27 cellular contexts compared by ENCODE assay signal in genomic region chr10:31966681-31967080, GRCh38.
"Had no signal": no experiment of that assay in that cellular context is flagged by ENCODE, and none has a peak within 500 bp of the region (broad histone marks: within the 10 kb centered on the region; RNA-seq: fewer than 3 reads in every experiment).

No MANE protein-coding gene starts in this region.

- H3K4me3 ChIP-seq: stomach, suprapubic skin, testis, thoracic aorta, thyroid gland, tibial artery, tibial nerve, transverse colon, upper lobe of left lung, upper lobe of right lung, uterus, vagina had no signal

- H3K36me3 ChIP-seq: stomach, suprapubic skin, thoracic aorta, thyroid gland, tibial artery, tibial nerve, transverse colon, upper lobe of left lung, upper lobe of right lung, uterus, vagina had no signal

- H3K9me3 ChIP-seq: stomach, suprapubic skin, testis, thoracic aorta, thyroid gland, tibial artery, tibial nerve, transverse colon, upper lobe of left lung, upper lobe of right lung, uterus, vagina had no signal

- H3K27me3 Mint-ChIP-seq: stimulated activated naive B cell treated with anti-CD40 and anti-IgM and Interleukin-4, amounts not matched to agents 10 μg/mL and 1 μg/mL and 100 μg/mL, for 72 hours; stimulated activated naive CD8-positive, alpha-beta T cell treated with anti-CD3 and anti-CD28 coated beads, Interleukin-15, amount 100 ng/mL, for 72 hours; stimulated activated naive CD8-positive, alpha-beta T cell treated with anti-CD3 and anti-CD28 coated beads, Interleukin-15, Interleukin-2, amounts not matched to agents 100 ng/mL and 50 ng/mL, for 24 hours; type B pancreatic cell had no signal

- H3K4me1 ChIP-seq: suprapubic skin, testis, tibial artery, tibial nerve, uterus had no signal

- H3K27ac ChIP-seq: stomach, suprapubic skin, testis, thoracic aorta, thyroid gland, tibial artery, tibial nerve, transverse colon, upper lobe of left lung, upper lobe of right lung, uterus, vagina had no signal

- DNase-seq: stimulated activated CD4-positive, alpha-beta T cell treated with anti-CD3 and anti-CD28 coated beads, Interleukin-2, amount 100 ng/mL, for 24 hours; stimulated activated CD4-positive, alpha-beta T cell treated with anti-CD3 and anti-CD28 coated beads, Interleukin-2, amount 100 ng/mL, for 48 hours; stimulated activated CD4-positive, alpha-beta T cell treated with anti-CD3 and anti-CD28 coated beads, Interleukin-4, amount 100 ng/mL, for 1 hour; stimulated activated CD4-positive, alpha-beta T cell treated with anti-CD3 and anti-CD28 coated beads, Interleukin-4, amount 100 ng/mL, for 24 hours; stimulated activated CD4-positive, alpha-beta T cell treated with anti-CD3 and anti-CD28 coated beads, Interleukin-4, amount 100 ng/mL, for 4 hours; stimulated activated CD8-positive, alpha-beta memory T cell treated with anti-CD3 and anti-CD28 coated beads, Interleukin-4, amount 100 ng/mL, for 48 hours; stimulated activated naive B cell treated with anti-CD40 and anti-IgM and Interleukin-4, amounts not matched to agents 10 μg/mL and 1 μg/mL and 100 μg/mL, for 72 hours; stimulated activated naive CD4-positive, alpha-beta T cell; stimulated activated naive CD4-positive, alpha-beta T cell treated with Interleukin-2 at 50 U/mL for 16 hours; stimulated activated naive CD8-positive, alpha-beta T cell treated with anti-CD3 and anti-CD28 coated beads, Interleukin-15, amount 100 ng/mL, for 72 hours; stimulated activated naive CD8-positive, alpha-beta T cell treated with anti-CD3 and anti-CD28 coated beads, Interleukin-15, Interleukin-2, amounts not matched to agents 100 U/mL and 50 U/mL, for 24 hours; stomach; substantia nigra; testis; thyroid gland; tibial artery; transverse colon; upper lobe of left lung; upper lobe of right lung; uterus had no signal

- ATAC-seq: stimulated activated effector memory CD8-positive, alpha-beta T cell treated with anti-CD3 and anti-CD28 coated beads, Interleukin-12 subunit alpha, Interleukin-12 subunit beta, amount 100 ng/mL, for 72 hours; stimulated activated naive B cell treated with anti-CD40 and anti-IgM and Interleukin-4, amounts not matched to agents 10 μg/mL and 1 μg/mL and 100 μg/mL, for 72 hours; stimulated activated naive CD8-positive, alpha-beta T cell treated with anti-CD3 and anti-CD28 coated beads, Interleukin-15, amount 100 ng/mL, for 72 hours; stimulated activated naive CD8-positive, alpha-beta T cell treated with anti-CD3 and anti-CD28 coated beads, Interleukin-15, Interleukin-2, amounts not matched to agents 100 U/mL and 50 U/mL, for 24 hours; upper lobe of right lung had no signal

- H3K36me3 Mint-ChIP-seq: stimulated activated effector memory CD8-positive, alpha-beta T cell treated with anti-CD3 and anti-CD28 coated beads, Interleukin-12 subunit alpha, Interleukin-12 subunit beta, amount 100 ng/mL, for 72 hours; type B pancreatic cell had no signal

- H3K4me3 Mint-ChIP-seq: stimulated activated effector memory CD8-positive, alpha-beta T cell treated with anti-CD3 and anti-CD28 coated beads, Interleukin-12 subunit alpha, Interleukin-12 subunit beta, amount 100 ng/mL, for 72 hours; stimulated activated naive B cell treated with anti-CD40 and anti-IgM and Interleukin-4, amounts not matched to agents 10 μg/mL and 1 μg/mL and 100 μg/mL, for 72 hours; stimulated activated naive CD8-positive, alpha-beta T cell treated with anti-CD3 and anti-CD28 coated beads, Interleukin-15, amount 100 ng/mL, for 72 hours; stimulated activated naive CD8-positive, alpha-beta T cell treated with anti-CD3 and anti-CD28 coated beads, Interleukin-15, Interleukin-2, amounts not matched to agents 100 ng/mL and 50 ng/mL, for 24 hours; type B pancreatic cell had no signal

- H3K4me1 Mint-ChIP-seq: stimulated activated effector memory CD8-positive, alpha-beta T cell treated with anti-CD3 and anti-CD28 coated beads, Interleukin-12 subunit alpha, Interleukin-12 subunit beta, amount 100 ng/mL, for 72 hours had no signal

- H3K27me3 ChIP-seq: stomach, suprapubic skin, testis, thyroid gland, tibial artery, tibial nerve, transverse colon, upper lobe of left lung, upper lobe of right lung, uterus, vagina had no signal

- H3K9me3 Mint-ChIP-seq: stimulated activated effector memory CD8-positive, alpha-beta T cell treated with anti-CD3 and anti-CD28 coated beads, Interleukin-12 subunit alpha, Interleukin-12 subunit beta, amount 100 ng/mL, for 72 hours; stimulated activated naive CD8-positive, alpha-beta T cell treated with anti-CD3 and anti-CD28 coated beads, Interleukin-15, amount 100 ng/mL, for 72 hours; stimulated activated naive CD8-positive, alpha-beta T cell treated with anti-CD3 and anti-CD28 coated beads, Interleukin-15, Interleukin-2, amounts not matched to agents 100 ng/mL and 50 ng/mL, for 24 hours had no signal

- H3K27ac Mint-ChIP-seq: stimulated activated effector memory CD8-positive, alpha-beta T cell treated with anti-CD3 and anti-CD28 coated beads, Interleukin-12 subunit alpha, Interleukin-12 subunit beta, amount 100 ng/mL, for 72 hours; stimulated activated naive B cell treated with anti-CD40 and anti-IgM and Interleukin-4, amounts not matched to agents 10 μg/mL and 1 μg/mL and 100 μg/mL, for 72 hours; stimulated activated naive CD8-positive, alpha-beta T cell treated with anti-CD3 and anti-CD28 coated beads, Interleukin-15, amount 100 ng/mL, for 72 hours; stimulated activated naive CD8-positive, alpha-beta T cell treated with anti-CD3 and anti-CD28 coated beads, Interleukin-15, Interleukin-2, amounts not matched to agents 100 ng/mL and 50 ng/mL, for 24 hours; type B pancreatic cell had no signal
